ENCODE assay signal across 17 cellular contexts in the genomic region with DNA sequence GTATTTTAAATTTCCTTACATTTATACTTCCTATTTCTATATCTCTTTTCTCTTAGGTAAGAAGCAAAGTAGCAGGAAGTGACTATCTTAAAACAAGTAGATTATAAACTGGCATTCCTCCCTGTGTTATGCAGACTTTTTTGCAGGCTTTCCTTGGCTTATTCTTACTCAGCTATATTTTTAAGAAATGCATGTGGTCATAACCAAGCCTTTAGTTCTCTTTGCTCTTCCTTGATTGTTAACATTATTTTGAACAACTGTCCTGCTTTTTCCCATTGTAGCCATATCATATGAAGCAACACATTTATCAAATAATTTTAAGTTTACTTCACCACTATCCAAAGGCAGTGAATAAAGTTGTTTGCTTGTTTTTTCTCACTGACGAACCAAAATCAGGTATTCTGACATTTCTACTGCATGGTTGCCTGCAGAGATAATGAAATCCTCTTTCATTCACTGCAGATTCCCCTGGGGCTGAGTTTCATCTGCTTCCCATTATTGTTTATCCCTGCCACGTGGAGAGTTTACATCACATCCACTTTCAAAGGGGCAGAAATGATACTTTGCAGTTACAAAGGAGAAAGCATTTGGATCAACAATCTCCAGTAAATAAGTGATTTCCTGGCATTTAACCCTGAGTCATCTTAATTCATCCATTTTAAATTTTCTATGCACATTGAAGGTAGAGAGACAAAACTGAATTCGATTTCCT.
A peak's percentile ranks its signal among the peaks of the same experiment; 100 is the strongest.
DNase-seq lines count a peak whose midpoint lies in the region; ATAC-seq and TF ChIP-seq lines count a peak whose summit lies in the region.
"Had no signal": no experiment of that assay in that cellular context is flagged by ENCODE, and none has a peak within 500 bp of the region (broad histone marks: within the 10 kb centered on the region; RNA-seq: fewer than 3 reads in every experiment).

No MANE protein-coding gene starts in this region.

- no peak overlapping the region for H3K4me3 Mint-ChIP-seq in WTC11
- H3K4me3 Mint-ChIP-seq: activated B cell treated with CpG ODN at 0.5 μM for 24 hours; activated CD8-positive, alpha-beta memory T cell treated with anti-CD3 and anti-CD28 coated beads, Interleukin-2, amount 10 ng/mL, durations not matched to agents 7 days and 5 days; activated naive CD4-positive, alpha-beta T cell treated with anti-CD3 and anti-CD28 coated beads, Interleukin-2, amount 10 ng/mL, durations not matched to agents 7 days and 5 days had no signal

- H3K4me1 Mint-ChIP-seq in WTC11: peaks cover 6% of the 10 kb centered on the region
- H3K4me1 Mint-ChIP-seq: activated B cell treated with CpG ODN at 0.5 μM for 24 hours; activated CD8-positive, alpha-beta memory T cell treated with anti-CD3 and anti-CD28 coated beads, Interleukin-2, amount 10 ng/mL, durations not matched to agents 7 days and 5 days; activated naive CD4-positive, alpha-beta T cell treated with anti-CD3 and anti-CD28 coated beads, Interleukin-2, amount 10 ng/mL, durations not matched to agents 7 days and 5 days had no signal

- H3K9me3 Mint-ChIP-seq in WTC11: no peaks in the 10 kb centered on the region
- H3K9me3 Mint-ChIP-seq: activated B cell treated with CpG ODN at 0.5 μM for 24 hours; activated naive CD4-positive, alpha-beta T cell treated with anti-CD3 and anti-CD28 coated beads, Interleukin-2, amount 10 ng/mL, durations not matched to agents 7 days and 5 days had no signal

- DNase-seq in BE2C (peak; percentile 80), HFF-Myc (ENCODE audit: extremely low read depth, low read depth) (peak; percentile 66), WTC11 (ENCODE audit: low spot score) (no peak), left kidney (ENCODE audit: low read depth, low spot score) (peak; percentile 11), NCI-H446 treated with DMSO at 0.1 percent for 48 hours (lab: John Stamatoyannopoulos, UW) (no peak), GM10266 (ENCODE audit: extremely low spot score) (no peak)
- DNase-seq: activated B cell treated with CpG ODN at 0.5 μM for 24 hours; activated CD8-positive, alpha-beta memory T cell treated with anti-CD3 and anti-CD28 coated beads, Interleukin-2, amount 10 ng/mL, durations not matched to agents 7 days and 5 days; activated naive CD4-positive, alpha-beta T cell treated with anti-CD3 and anti-CD28 coated beads, Interleukin-2, amount 10 ng/mL, durations not matched to agents 7 days and 5 days; left cardiac atrium; stimulated activated CD4-positive, alpha-beta T cell treated with anti-CD3 and anti-CD28 coated beads, Interleukin-2, amount 100 ng/mL, for 24 hours; stimulated activated CD8-positive, alpha-beta memory T cell treated with anti-CD3 and anti-CD28 coated beads, Interleukin-4, amount 100 ng/mL, for 48 hours; SW 1271; tibial artery had no signal

- H3K9me3 ChIP-seq in BE2C: no peaks in the 10 kb centered on the region
- H3K9me3 ChIP-seq: BLaER1 treated with 17β-estradiol and CSF1 and Interleukin-3, amounts not matched to agents 10 nM and 100 nM; tibial artery had no signal

- ATAC-seq in WTC11: no peak
- ATAC-seq in GM21737 (IDR thresholded peaks at IDR 0.05; ENCODE audit: unreplicated experiment): no peak
- no peak for ATAC-seq in GM21825 (IDR thresholded peaks at IDR 0.05; ENCODE audit: unreplicated experiment)
- ATAC-seq: activated CD8-positive, alpha-beta memory T cell treated with anti-CD3 and anti-CD28 coated beads, Interleukin-2, amount 10 ng/mL, durations not matched to agents 7 days and 5 days; left cardiac atrium had no signal

- TF ChIP-seq CTCF in BE2C (IDR thresholded peaks at IDR 0.05; ENCODE audit: low read depth, low read length): no peak
- TF ChIP-seq CTCF in HFF-Myc (IDR thresholded peaks at IDR 0.05; ENCODE audit: low read depth, low read length, missing control alignments): no peak
- TF ChIP-seq CTCF in WTC11 (IDR thresholded peaks at IDR 0.05): no peak
- no peak for TF ChIP-seq CTCF in GM10266 (IDR thresholded peaks at IDR 0.05; ENCODE audit: control insufficient read depth, insufficient read depth, low read depth, missing control alignments)

- H3K4me1 ChIP-seq in BE2C: peaks cover 21% of the 10 kb centered on the region
- H3K4me1 ChIP-seq: tibial artery had no signal

- H3K27me3 Mint-ChIP-seq in WTC11 (ENCODE audit: low read depth): no peaks in the 10 kb centered on the region
- H3K27me3 Mint-ChIP-seq: activated B cell treated with CpG ODN at 0.5 μM for 24 hours; activated CD8-positive, alpha-beta memory T cell treated with anti-CD3 and anti-CD28 coated beads, Interleukin-2, amount 10 ng/mL, durations not matched to agents 7 days and 5 days; activated naive CD4-positive, alpha-beta T cell treated with anti-CD3 and anti-CD28 coated beads, Interleukin-2, amount 10 ng/mL, durations not matched to agents 7 days and 5 days had no signal

- peak overlapping the region; percentile 33; the same call in 1 of the 2 replicates for H3K27ac Mint-ChIP-seq in WTC11
- H3K27ac Mint-ChIP-seq: activated B cell treated with CpG ODN at 0.5 μM for 24 hours; activated CD8-positive, alpha-beta memory T cell treated with anti-CD3 and anti-CD28 coated beads, Interleukin-2, amount 10 ng/mL, durations not matched to agents 7 days and 5 days; activated naive CD4-positive, alpha-beta T cell treated with anti-CD3 and anti-CD28 coated beads, Interleukin-2, amount 10 ng/mL, durations not matched to agents 7 days and 5 days had no signal

- H3K36me3 Mint-ChIP-seq in WTC11: no peaks in the 10 kb centered on the region
- H3K36me3 Mint-ChIP-seq: activated CD8-positive, alpha-beta memory T cell treated with anti-CD3 and anti-CD28 coated beads, Interleukin-2, amount 10 ng/mL, durations not matched to agents 7 days and 5 days; activated naive CD4-positive, alpha-beta T cell treated with anti-CD3 and anti-CD28 coated beads, Interleukin-2, amount 10 ng/mL, durations not matched to agents 7 days and 5 days had no signal

- H3K36me3 ChIP-seq in BE2C: no peaks in the 10 kb centered on the region
- H3K36me3 ChIP-seq: BLaER1 treated with 17β-estradiol and CSF1 and Interleukin-3, amounts not matched to agents 10 nM and 100 nM; tibial artery had no signal

- H3K27me3 ChIP-seq in BE2C: no peaks in the 10 kb centered on the region
- H3K27me3 ChIP-seq: BLaER1 treated with 17β-estradiol and CSF1 and Interleukin-3, amounts not matched to agents 10 nM and 100 nM; tibial artery had no signal

- H3K4me3 ChIP-seq in BE2C (ENCODE audit: low read depth, low read length) (peak overlapping the region; percentile 27; the same call in 1 of the 2 replicates), HFF-Myc (replicated peaks; ENCODE audit: low read depth, low read length) (no peak overlapping the region)
- H3K4me3 ChIP-seq: BLaER1 treated with 17β-estradiol and CSF1 and Interleukin-3, amounts not matched to agents 10 nM and 100 nM; tibial artery had no signal

- CTCF ChIA-PET in WTC11 (lab: Charles Lee): interaction anchor here (0.7 kb wide), 1 partner anchor 161 kb away, joined by 3 read pairs; no protein-coding TSS in a partner anchor

- POLR2A ChIA-PET in WTC11 (lab: Charles Lee): no interaction called here

TF ChIP-seq in WTC11, 78 proteins besides CTCF, POLR2A, EP300 and RAD21 (continues in another document):
- no peak for TF ChIP-seq CBFB (CRISPR knock-in tag; IDR thresholded peaks at IDR 0.05; ENCODE audit: low read depth)
- no peak for TF ChIP-seq FOXK1 (CRISPR knock-in tag; IDR thresholded peaks at IDR 0.05)
- TF ChIP-seq, protein P1, sequence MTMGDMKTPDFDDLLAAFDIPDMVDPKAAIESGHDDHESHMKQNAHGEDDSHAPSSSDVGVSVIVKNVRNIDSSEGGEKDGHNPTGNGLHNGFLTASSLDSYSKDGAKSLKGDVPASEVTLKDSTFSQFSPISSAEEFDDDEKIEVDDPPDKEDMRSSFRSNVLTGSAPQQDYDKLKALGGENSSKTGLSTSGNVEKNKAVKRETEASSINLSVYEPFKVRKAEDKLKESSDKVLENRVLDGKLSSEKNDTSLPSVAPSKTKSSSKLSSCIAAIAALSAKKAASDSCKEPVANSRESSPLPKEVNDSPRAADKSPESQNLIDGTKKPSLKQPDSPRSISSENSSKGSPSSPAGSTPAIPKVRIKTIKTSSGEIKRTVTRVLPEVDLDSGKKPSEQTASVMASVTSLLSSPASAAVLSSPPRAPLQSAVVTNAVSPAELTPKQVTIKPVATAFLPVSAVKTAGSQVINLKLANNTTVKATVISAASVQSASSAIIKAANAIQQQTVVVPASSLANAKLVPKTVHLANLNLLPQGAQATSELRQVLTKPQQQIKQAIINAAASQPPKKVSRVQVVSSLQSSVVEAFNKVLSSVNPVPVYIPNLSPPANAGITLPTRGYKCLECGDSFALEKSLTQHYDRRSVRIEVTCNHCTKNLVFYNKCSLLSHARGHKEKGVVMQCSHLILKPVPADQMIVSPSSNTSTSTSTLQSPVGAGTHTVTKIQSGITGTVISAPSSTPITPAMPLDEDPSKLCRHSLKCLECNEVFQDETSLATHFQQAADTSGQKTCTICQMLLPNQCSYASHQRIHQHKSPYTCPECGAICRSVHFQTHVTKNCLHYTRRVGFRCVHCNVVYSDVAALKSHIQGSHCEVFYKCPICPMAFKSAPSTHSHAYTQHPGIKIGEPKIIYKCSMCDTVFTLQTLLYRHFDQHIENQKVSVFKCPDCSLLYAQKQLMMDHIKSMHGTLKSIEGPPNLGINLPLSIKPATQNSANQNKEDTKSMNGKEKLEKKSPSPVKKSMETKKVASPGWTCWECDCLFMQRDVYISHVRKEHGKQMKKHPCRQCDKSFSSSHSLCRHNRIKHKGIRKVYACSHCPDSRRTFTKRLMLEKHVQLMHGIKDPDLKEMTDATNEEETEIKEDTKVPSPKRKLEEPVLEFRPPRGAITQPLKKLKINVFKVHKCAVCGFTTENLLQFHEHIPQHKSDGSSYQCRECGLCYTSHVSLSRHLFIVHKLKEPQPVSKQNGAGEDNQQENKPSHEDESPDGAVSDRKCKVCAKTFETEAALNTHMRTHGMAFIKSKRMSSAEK (CRISPR knock-in tag; IDR thresholded peaks at IDR 0.05; ENCODE audit: borderline replicate concordance): no peak
- TF ChIP-seq NR3C1 (CRISPR knock-in tag; conservative IDR thresholded peaks at IDR 0.05; ENCODE audit: low read depth): no peak
- no peak for TF ChIP-seq ELF4 (CRISPR knock-in tag; IDR thresholded peaks at IDR 0.05; ENCODE audit: low read depth)
- no peak for TF ChIP-seq SMAD4 (CRISPR knock-in tag; IDR thresholded peaks at IDR 0.05)
- TF ChIP-seq, protein P2, sequence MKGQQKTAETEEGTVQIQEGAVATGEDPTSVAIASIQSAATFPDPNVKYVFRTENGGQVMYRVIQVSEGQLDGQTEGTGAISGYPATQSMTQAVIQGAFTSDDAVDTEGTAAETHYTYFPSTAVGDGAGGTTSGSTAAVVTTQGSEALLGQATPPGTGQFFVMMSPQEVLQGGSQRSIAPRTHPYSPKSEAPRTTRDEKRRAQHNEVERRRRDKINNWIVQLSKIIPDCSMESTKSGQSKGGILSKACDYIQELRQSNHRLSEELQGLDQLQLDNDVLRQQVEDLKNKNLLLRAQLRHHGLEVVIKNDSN (CRISPR knock-in tag; IDR thresholded peaks at IDR 0.05): no peak

Comparison
In these comparisons a context has a peak if more than half of its experiments do, and no peak if none do; other contexts are left out.
1. DNase-seq: peak in BE2C (single experiment), HFF-Myc (single experiment) and left kidney (single experiment); none in WTC11 (single experiment), NCI-H446 treated with DMSO at 0.1 percent for 48 hours (single experiment) and GM10266 (single experiment).